In genomic region chr7:27141591-27142561, GRCh38 we compare ENCODE assay signal across 1 cellular context.
A peak's percentile ranks its signal among the peaks of the same experiment; 100 is the strongest.
TF ChIP-seq lines count a peak whose summit lies in the region.

No MANE protein-coding gene starts in this region.

TF ChIP-seq in GM23338, 12 proteins besides CTCF, POLR2A, EP300 and RAD21 (continued from another document):
- peak; percentile 96 for TF ChIP-seq EZH2 (IDR thresholded peaks at IDR 0.05; ENCODE audit: low read depth, unreplicated experiment)
TF ChIP-seq in GM23338: peak in this region for 2.
